13 cellular contexts compared by ENCODE assay signal in genomic region chr4:57044996-57045395, GRCh38.
A peak's percentile ranks its signal among the peaks of the same experiment; 100 is the strongest.
DNase-seq lines count a peak whose midpoint lies in the region; ATAC-seq, FAIRE-seq and TF ChIP-seq lines count a peak whose summit lies in the region.
"Had no signal": no experiment of that assay in that cellular context is flagged by ENCODE, and none has a peak within 500 bp of the region (broad histone marks: within the 10 kb centered on the region; RNA-seq: fewer than 3 reads in every experiment).

No MANE protein-coding gene starts in this region.

- no peaks in the 10 kb centered on the region for H3K36me3 ChIP-seq in breast epithelium

- intact Hi-C loops in breast epithelium (cut with DNase I; ENCODE audit: low total_unique reads): no loop called here
- intact Hi-C loops in MCF 10A (cut with micrococcal nuclease): no loop called here

- CTCF ChIA-PET in MCF 10A (lab: Yijun Ruan, JAX): no interaction called here

- H3K36me3 Mint-ChIP-seq in MCF 10A (ENCODE audit: insufficient read depth, unreplicated experiment): no peaks in the 10 kb centered on the region

- H3K4me3 ChIP-seq in breast epithelium: no peak overlapping the region
- H3K4me3 ChIP-seq in coronary artery: no peak overlapping the region
- H3K4me3 ChIP-seq: MG63, mucosa of descending colon had no signal

- peaks cover 0 to 5% of the 10 kb centered on the region in 2 donors for H3K4me1 ChIP-seq in breast epithelium

- no peaks in the 10 kb centered on the region for H3K27me3 ChIP-seq in breast epithelium
- H3K27me3 ChIP-seq: MG63 had no signal

- no TSS peak for BruUV-seq in MCF 10A (replicated peaks; lab: Mats Ljungman, UMichigan)

- DNase-seq in breast epithelium (ENCODE audit: low spot score in 2 of 2) (no peak), MCF 10A (ENCODE audit: unreplicated experiment) (no peak), coronary artery (ENCODE audit: low spot score) (no peak), non-pigmented ciliary epithelial cell (ENCODE audit: low read depth) (peak; percentile 58), urothelium cell line (ENCODE audit: low spot score) (peak; percentile 39), HPDE6-E6E7 (ENCODE audit: extremely low spot score) (no peak), NCI-H446 treated with DMSO at 0.1 percent for 48 hours (lab: John Stamatoyannopoulos, UW) (no peak)
- DNase-seq: activated CD4-positive, alpha-beta T cell treated with anti-CD3 and anti-CD28 coated beads for 48 hours; MG63; mucosa of descending colon had no signal

- H3K27ac ChIP-seq in breast epithelium (peak overlapping the region; percentile 40 to 75), coronary artery (peak overlapping the region; percentile 83 to 95)

- H3K27me3 Mint-ChIP-seq in MCF 10A (ENCODE audit: insufficient read depth, unreplicated experiment): no peaks in the 10 kb centered on the region

- H3K9me3 ChIP-seq in breast epithelium: no peaks in the 10 kb centered on the region
- H3K9me3 ChIP-seq: MG63, mucosa of descending colon had no signal

- no peak for FAIRE-seq in urothelium cell line (lab: Jason Lieb, UNC)
- FAIRE-seq: A204.1 had no signal

- TF ChIP-seq CTCF in breast epithelium (IDR thresholded peaks at IDR 0.05) (no peak), MCF 10A (IDR thresholded peaks at IDR 0.05; ENCODE audit: unreplicated experiment) (no peak), coronary artery (IDR thresholded peaks at IDR 0.05) (no peak)

- H3K9me3 Mint-ChIP-seq in MCF 10A (ENCODE audit: unreplicated experiment): peaks cover 6% of the 10 kb centered on the region
- H3K9me3 Mint-ChIP-seq: activated T-helper 1 cell treated with anti-CD3 and anti-CD28 coated beads, Interleukin-12 subunit alpha, Interleukin-12 subunit beta, Interleukin-2, Interleukin-4 antibody, amounts not matched to agents 30 ng/mL and 10 ng/mL and 1 ng/mL, durations not matched to agents 14 hours and 24 hours and 36 hours had no signal

- no peak overlapping the region for H3K4me3 Mint-ChIP-seq in MCF 10A (ENCODE audit: unreplicated experiment)
- H3K4me3 Mint-ChIP-seq: activated T-helper 1 cell treated with anti-CD3 and anti-CD28 coated beads, Interleukin-12 subunit alpha, Interleukin-12 subunit beta, Interleukin-2, Interleukin-4 antibody, amounts not matched to agents 30 ng/mL and 10 ng/mL and 1 ng/mL, durations not matched to agents 14 hours and 24 hours and 36 hours had no signal

- H3K27ac Mint-ChIP-seq in MCF 10A (ENCODE audit: low read depth, unreplicated experiment): no peak overlapping the region
- H3K27ac Mint-ChIP-seq: activated T-helper 1 cell treated with anti-CD3 and anti-CD28 coated beads, Interleukin-12 subunit alpha, Interleukin-12 subunit beta, Interleukin-2, Interleukin-4 antibody, amounts not matched to agents 30 ng/mL and 10 ng/mL and 1 ng/mL, durations not matched to agents 14 hours and 24 hours and 36 hours had no signal

- ATAC-seq in activated CD4-positive, CD25-positive, alpha-beta regulatory T cell treated with anti-CD3 and anti-CD28 coated beads, Interleukin-2, amount 50 U/mL, for 24 hours: no peak
- ATAC-seq: mucosa of descending colon had no signal

- no peak for TF ChIP-seq POLR2A in breast epithelium (IDR thresholded peaks at IDR 0.05)

- H3K4me1 Mint-ChIP-seq in MCF 10A (ENCODE audit: insufficient read depth, unreplicated experiment): peaks cover 23% of the 10 kb centered on the region

- POLR2A ChIA-PET in MCF 10A (lab: Yijun Ruan, JAX): no interaction called here

Comparison
In these comparisons a context has a peak if more than half of its experiments do, and no peak if none do; other contexts are left out.
1. DNase-seq: peak in non-pigmented ciliary epithelial cell (single experiment) and urothelium cell line (single experiment); none in breast epithelium (0 of 2), MCF 10A (single experiment), coronary artery (single experiment), HPDE6-E6E7 (single experiment) and NCI-H446 treated with DMSO at 0.1 percent for 48 hours (single experiment).